Comparison of ENCODE assay signal across 21 cellular contexts in the genomic region with DNA sequence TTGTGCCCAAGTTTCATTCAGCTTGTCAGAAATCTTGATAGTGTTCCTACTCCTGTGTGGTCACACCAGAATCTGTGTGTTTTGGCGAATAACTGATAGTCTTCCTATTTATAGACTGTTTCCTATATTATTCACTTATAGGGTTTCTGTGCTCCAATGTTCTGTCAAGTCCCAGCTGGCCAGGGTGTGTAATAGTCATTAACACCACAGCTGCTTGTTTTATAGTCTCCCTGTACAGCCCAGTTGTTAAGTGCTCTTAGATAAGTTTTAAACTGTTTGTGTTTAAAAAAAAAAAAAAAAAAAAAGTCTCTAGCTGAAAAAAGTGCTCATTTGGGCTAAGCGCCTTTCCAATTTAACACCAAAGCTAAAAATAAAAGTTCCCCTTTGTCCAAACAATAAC. TPM values are rescaled to one million over a fixed set of nuclear protein-coding genes. Genes with fewer than 3 reads are reported as not detected.
DNase-seq lines count a peak whose midpoint lies in the region; ATAC-seq and TF ChIP-seq lines count a peak whose summit lies in the region.
"Had no signal": no experiment of that assay in that cellular context is flagged by ENCODE, and none has a peak within 500 bp of the region (broad histone marks: within the 10 kb centered on the region; RNA-seq: fewer than 3 reads in every experiment).

No MANE protein-coding gene starts in this region.

- H3K27me3 ChIP-seq in ascending aorta (no peaks in the 10 kb centered on the region), right cardiac atrium (ENCODE audit: control insufficient read depth, insufficient read depth) (no peaks in the 10 kb centered on the region), thoracic aorta (replicated peaks; ENCODE audit: insufficient read depth) (no peaks in the 10 kb centered on the region), SJCRH30 (no peaks in the 10 kb centered on the region)
- H3K27me3 ChIP-seq: BLaER1 had no signal

- intact Hi-C loops in ascending aorta (cut with DNase I), result no loop called here
- intact Hi-C loops in right cardiac atrium (cut with DNase I), result loop anchor here in 1 of 4 donors (5.0 kb wide), 1 partner anchor 42 kb away; no protein-coding TSS in a partner anchor

- H3K27ac ChIP-seq in ascending aorta (peak overlapping the region; percentile 62 to 74), right cardiac atrium (ENCODE audit: low read length) (peak overlapping the region; percentile 13), thoracic aorta (peak overlapping the region; percentile 56 to 81), SJCRH30 (no peak overlapping the region)
- H3K27ac ChIP-seq: BLaER1 had no signal

- H3K4me1 ChIP-seq in ascending aorta, result peaks cover 7 to 19% of the 10 kb centered on the region in 2 donors
- H3K4me1 ChIP-seq in right cardiac atrium (ENCODE audit: control insufficient read depth, insufficient read depth, low read length), result peaks cover 5% of the 10 kb centered on the region
- H3K4me1 ChIP-seq in thoracic aorta (ENCODE audit: control insufficient read depth in 1 of 2, low read depth in 2 of 2), result peaks cover 8 to 44% of the 10 kb centered on the region in 2 donors
- H3K4me1 ChIP-seq in SJCRH30, result no peaks in the 10 kb centered on the region

- WGBS in right cardiac atrium, result 9% methylated on average over 2 of the region's 2 CpGs

- no peaks in the 10 kb centered on the region for H3K36me3 ChIP-seq in ascending aorta
- no peaks in the 10 kb centered on the region for H3K36me3 ChIP-seq in thoracic aorta
- H3K36me3 ChIP-seq in SJCRH30, result no peaks in the 10 kb centered on the region
- H3K36me3 ChIP-seq: BLaER1 had no signal

- peak; percentile 36 to 65 for ATAC-seq in right cardiac atrium
- ATAC-seq in thoracic aorta (ENCODE audit: insufficient number of reproducible peaks, low FRiP score, low read depth), result peak; percentile 16
- ATAC-seq in GM21515 (IDR thresholded peaks at IDR 0.05; ENCODE audit: unreplicated experiment), result no peak
- ATAC-seq: PC-3 had no signal

- DNase-seq in NCI-H1694 (lab: John Stamatoyannopoulos, UW), result peak; percentile 16
- DNase-seq in NCI-H1694 treated with DMSO at 0.1 percent for 48 hours (lab: John Stamatoyannopoulos, UW), result no peak
- DNase-seq in ascending aorta (ENCODE audit: low spot score in 2 of 2), result no peak
- no peak for DNase-seq in right cardiac atrium
- DNase-seq in thoracic aorta (ENCODE audit: low spot score), result no peak
- DNase-seq in SJCRH30, result no peak
- DNase-seq in NCI-H524 treated with DMSO at 0.1 percent for 48 hours (lab: John Stamatoyannopoulos, UW), result no peak
- DNase-seq: 8988T; CD8-positive, alpha-beta memory T cell; DMS153; EL; H7; Karpas-422; NCI-H1417; NCI-H2081; NCI-H345; NCI-H748 treated with DMSO at 0.1 percent for 48 hours; PC-3; SK-N-SH had no signal

- H3K9me3 ChIP-seq in ascending aorta, result no peaks in the 10 kb centered on the region
- H3K9me3 ChIP-seq in right cardiac atrium (ENCODE audit: control insufficient read depth, low read length), result no peaks in the 10 kb centered on the region
- H3K9me3 ChIP-seq in thoracic aorta, result no peaks in the 10 kb centered on the region
- H3K9me3 ChIP-seq in SJCRH30 (replicated peaks), result no peaks in the 10 kb centered on the region
- H3K9me3 ChIP-seq: BLaER1, SK-N-SH had no signal

- no peak overlapping the region for H3K4me3 ChIP-seq in ascending aorta
- H3K4me3 ChIP-seq in right cardiac atrium (ENCODE audit: low read length), result no peak overlapping the region
- peak overlapping the region; percentile 12 for H3K4me3 ChIP-seq in thoracic aorta
- H3K4me3 ChIP-seq in SJCRH30, result no peak overlapping the region
- H3K4me3 ChIP-seq: BLaER1 had no signal

- TF ChIP-seq CTCF in ascending aorta (IDR thresholded peaks at IDR 0.05) (no peak), thoracic aorta (IDR thresholded peaks at IDR 0.05) (no peak)

RNA-seq across cellular contexts. Expression of gene GPR135, which starts 45.8 kb away (rescaled TPM):
- total RNA-seq in ascending aorta (4.7 TPM), right cardiac atrium (1 to 10 TPM; 4.5 to 5.1 (median 4.9) TPM), thoracic aorta (10 to 100 TPM; 13.8 to 20.3 TPM)
- polyA plus RNA-seq in right cardiac atrium, result 1.5 TPM
- total RNA-seq in SJCRH30 (2014; rRNA removed; shearing (Covaris generic)), result 1.8 and 2.3 TPM in 2 replicates
